2 cellular contexts compared by ENCODE assay signal in genomic region chr10:126581648-126582046, GRCh38.
TF ChIP-seq lines count a peak whose summit lies in the region.

No MANE protein-coding gene starts in this region.

TF ChIP-seq in IMR-90, 13 proteins besides CTCF, POLR2A, EP300 and RAD21:
- TF ChIP-seq RCOR1 (IDR thresholded peaks at IDR 0.05; ENCODE audit: insufficient replicate concordance, low read length) (no peak), NFE2L2 (IDR thresholded peaks at IDR 0.05; ENCODE audit: low read depth, low read length) (no peak), RFX5 (IDR thresholded peaks at IDR 0.05; ENCODE audit: low read depth, low read length) (no peak), ELK1 (IDR thresholded peaks at IDR 0.05; ENCODE audit: borderline replicate concordance, low read depth, low read length) (no peak), MAFK (IDR thresholded peaks at IDR 0.05; ENCODE audit: low read depth, low read length) (no peak), SMC3 (IDR thresholded peaks at IDR 0.05; ENCODE audit: low read depth, low read length) (no peak)

TF ChIP-seq in SK-N-SH, 30 proteins besides CTCF, POLR2A, EP300 and RAD21:
- peak; percentile 44; the same call in 1 of the 2 replicates for TF ChIP-seq USF1 (IDR thresholded peaks at IDR 0.05; ENCODE audit: borderline replicate concordance, low read depth)
- TF ChIP-seq GATA2 (CRISPR knock-in tag; IDR thresholded peaks at IDR 0.05) = no peak
